ENCODE assay signal across 8 cellular contexts in the genomic region with DNA sequence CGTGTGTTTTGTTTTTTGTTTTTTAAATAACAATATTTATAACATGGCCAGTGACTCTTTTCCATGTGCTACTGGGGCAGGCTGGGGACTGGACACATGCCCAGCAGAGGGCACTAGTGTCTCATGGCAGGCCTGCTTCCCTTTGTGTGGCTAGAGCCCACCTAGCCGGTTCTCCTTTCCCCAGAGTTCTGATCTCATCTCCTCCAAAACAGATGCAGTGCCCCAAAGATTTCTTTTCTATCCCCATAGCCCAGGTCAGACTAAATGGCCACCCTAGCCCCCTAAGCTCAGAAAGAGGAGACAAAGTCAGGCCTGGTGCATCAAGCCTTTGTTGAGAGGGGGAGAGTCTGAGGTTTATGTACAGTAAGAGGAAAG. TPM values are rescaled to one million over a fixed set of nuclear protein-coding genes. Genes with fewer than 3 reads are reported as not detected.
DNase-seq lines count a peak whose midpoint lies in the region; ATAC-seq and TF ChIP-seq lines count a peak whose summit lies in the region.

No MANE protein-coding gene starts in this region.

- H3K9me2 ChIP-seq in PC-9 (ENCODE audit: insufficient read depth), result no peaks in the 10 kb centered on the region

- H3K9me3 Mint-ChIP-seq in activated T-cell treated with anti-CD3 and anti-CD28 coated beads, Interleukin-2, amount 50 U/mL, for 72 hours, result no peaks in the 10 kb centered on the region
- no peaks in the 10 kb centered on the region for H3K9me3 Mint-ChIP-seq in nephron progenitor cell
- H3K9me3 Mint-ChIP-seq in stimulated activated naive CD8-positive, alpha-beta T cell treated with anti-CD3 and anti-CD28 coated beads, Interleukin-15, Interleukin-2, amounts not matched to agents 100 ng/mL and 50 ng/mL, for 24 hours, result no peaks in the 10 kb centered on the region

- H3K4me1 ChIP-seq in PC-9 (replicated peaks; ENCODE audit: insufficient read depth) (peaks cover 19% of the 10 kb centered on the region), fibroblast of lung (ENCODE audit: control insufficient read depth, extremely low read depth, insufficient read depth, low read length) (no peaks in the 10 kb centered on the region)

- BruUV-seq in PC-9 (replicated peaks; lab: Mats Ljungman, UMichigan), result no TSS peak

- ATAC-seq in activated T-cell treated with anti-CD3 and anti-CD28 coated beads, Interleukin-2, amount 50 U/mL, for 72 hours (replicated peaks in 1 of 2), result peak; percentile 94

- no peak overlapping the region for H3K4me3 Mint-ChIP-seq in activated T-cell treated with anti-CD3 and anti-CD28 coated beads, Interleukin-2, amount 50 U/mL, for 72 hours
- H3K4me3 Mint-ChIP-seq in nephron progenitor cell, result no peak overlapping the region
- H3K4me3 Mint-ChIP-seq in stimulated activated naive CD8-positive, alpha-beta T cell treated with anti-CD3 and anti-CD28 coated beads, Interleukin-15, Interleukin-2, amounts not matched to agents 100 ng/mL and 50 ng/mL, for 24 hours, result no peak overlapping the region

- H3K4me2 ChIP-seq in PC-9 (no peak overlapping the region), fibroblast of lung (ENCODE audit: extremely low read depth, insufficient read depth, low read length) (no peak overlapping the region)

- H4K20me1 ChIP-seq in PC-9 (ENCODE audit: insufficient read depth) (no peaks in the 10 kb centered on the region), fibroblast of lung (ENCODE audit: control insufficient read depth, extremely low read depth, insufficient read depth, low read length) (no peaks in the 10 kb centered on the region)

- peaks cover 0 to 11% of the 10 kb centered on the region in 2 donors for H3K36me3 Mint-ChIP-seq in activated T-cell treated with anti-CD3 and anti-CD28 coated beads, Interleukin-2, amount 50 U/mL, for 72 hours (ENCODE audit: insufficient read depth in 2 of 2)
- H3K36me3 Mint-ChIP-seq in nephron progenitor cell (ENCODE audit: low read depth), result peaks cover 40% of the 10 kb centered on the region
- H3K36me3 Mint-ChIP-seq in stimulated activated naive CD8-positive, alpha-beta T cell treated with anti-CD3 and anti-CD28 coated beads, Interleukin-15, Interleukin-2, amounts not matched to agents 100 ng/mL and 50 ng/mL, for 24 hours (ENCODE audit: low read depth), result peaks cover 33% of the 10 kb centered on the region

- intact Hi-C loops in PC-9 (cut with micrococcal nuclease; ENCODE audit: unreplicated experiment), result loop anchor here (1.0 to 10.0 kb wide), 4 partner anchors 63 to 410 kb away; a partner anchor contains a TSS

- DNase-seq in DMS153 (lab: John Stamatoyannopoulos, UW) (peak; percentile 20), HuH-7.5 (ENCODE audit: low spot score) (peak; percentile 94), PC-9 (peak; percentile 39 to 68), fibroblast of lung (ENCODE audit: low read depth in 2 of 2) (peak; percentile 45 to 79), nephron progenitor cell (peak; percentile 77), mesenteric fat pad (ENCODE audit: low spot score) (no peak)
- peak; percentile 81 to 84 for DNase-seq in activated T-cell treated with anti-CD3 and anti-CD28 coated beads, Interleukin-2, amount 50 U/mL, for 72 hours

- H2AFZ ChIP-seq in PC-9, result no peak overlapping the region
- no peak overlapping the region for H2AFZ ChIP-seq in fibroblast of lung (ENCODE audit: low read length)

- TF ChIP-seq CTCF in PC-9 (conservative IDR thresholded peaks at IDR 0.05) (peak; percentile 90), fibroblast of lung (conservative IDR thresholded peaks at IDR 0.05 in 1 of 2, IDR thresholded peaks at IDR 0.05 in 1 of 2; ENCODE audit: low read depth in 1 of 2, low read length in 2 of 2) (peak; percentile 93 to 98), nephron progenitor cell (IDR thresholded peaks at IDR 0.05) (peak; percentile 91)

- POLR2A ChIA-PET in PC-9 (lab: Charles Lee; ENCODE audit: unreplicated experiment), result no interaction called here

- H3K79me2 ChIP-seq in PC-9 (ENCODE audit: low read depth), result no peaks in the 10 kb centered on the region
- no peaks in the 10 kb centered on the region for H3K79me2 ChIP-seq in fibroblast of lung (ENCODE audit: control insufficient read depth, insufficient read depth, low read length)

- peaks cover 21% of the 10 kb centered on the region; the same call in 1 of the 2 replicates for H3F3A ChIP-seq in PC-9 (ENCODE audit: insufficient read depth, low read depth)

- H3K27me3 Mint-ChIP-seq in activated T-cell treated with anti-CD3 and anti-CD28 coated beads, Interleukin-2, amount 50 U/mL, for 72 hours (ENCODE audit: low read depth), result no peaks in the 10 kb centered on the region
- peaks cover 2% of the 10 kb centered on the region for H3K27me3 Mint-ChIP-seq in nephron progenitor cell (ENCODE audit: low read depth, poor library complexity)
- H3K27me3 Mint-ChIP-seq in stimulated activated naive CD8-positive, alpha-beta T cell treated with anti-CD3 and anti-CD28 coated beads, Interleukin-15, Interleukin-2, amounts not matched to agents 100 ng/mL and 50 ng/mL, for 24 hours, result no peaks in the 10 kb centered on the region

- peaks cover 27% of the 10 kb centered on the region for H3K4me1 Mint-ChIP-seq in activated T-cell treated with anti-CD3 and anti-CD28 coated beads, Interleukin-2, amount 50 U/mL, for 72 hours (ENCODE audit: low read depth)
- H3K4me1 Mint-ChIP-seq in nephron progenitor cell, result peaks cover 43% of the 10 kb centered on the region
- peaks cover 19% of the 10 kb centered on the region for H3K4me1 Mint-ChIP-seq in stimulated activated naive CD8-positive, alpha-beta T cell treated with anti-CD3 and anti-CD28 coated beads, Interleukin-15, Interleukin-2, amounts not matched to agents 100 ng/mL and 50 ng/mL, for 24 hours (ENCODE audit: low read depth)

- CTCF ChIA-PET in PC-9 (lab: Charles Lee), result interaction anchor here (0.6 to 2.0 kb wide), 5 partner anchors 18 to 62 kb away, joined by 3 to 20 read pairs (median 5); a partner anchor contains a TSS

- peak overlapping the region; percentile 48 for H3K27ac Mint-ChIP-seq in activated T-cell treated with anti-CD3 and anti-CD28 coated beads, Interleukin-2, amount 50 U/mL, for 72 hours
- H3K27ac Mint-ChIP-seq in nephron progenitor cell, result no peak overlapping the region
- H3K27ac Mint-ChIP-seq in stimulated activated naive CD8-positive, alpha-beta T cell treated with anti-CD3 and anti-CD28 coated beads, Interleukin-15, Interleukin-2, amounts not matched to agents 100 ng/mL and 50 ng/mL, for 24 hours, result peak overlapping the region; percentile 81

- no peaks in the 10 kb centered on the region for H3K36me3 ChIP-seq in PC-9 (ENCODE audit: low read depth)
- peaks cover 17% of the 10 kb centered on the region for H3K36me3 ChIP-seq in fibroblast of lung (ENCODE audit: control insufficient read depth, insufficient read depth, low read length)

- H3K27me3 ChIP-seq in PC-9 (ENCODE audit: insufficient read depth, low read depth) (no peaks in the 10 kb centered on the region), fibroblast of lung (ENCODE audit: control insufficient read depth, insufficient read depth, low read length) (no peaks in the 10 kb centered on the region)

- H3K4me3 ChIP-seq in PC-9, result no peak overlapping the region
- no peak overlapping the region for H3K4me3 ChIP-seq in fibroblast of lung (replicated peaks in 1 of 4; ENCODE audit: control extremely low read depth in 1 of 4, insufficient read depth in 1 of 4, low read depth in 3 of 4, low read length in 4 of 4)

- H3K27ac ChIP-seq in PC-9 (no peak overlapping the region), fibroblast of lung (ENCODE audit: insufficient read depth, low read length) (no peak overlapping the region)

- no peak overlapping the region for H3K9ac ChIP-seq in fibroblast of lung (ENCODE audit: insufficient read depth, low read length)

- H3K9me3 ChIP-seq in PC-9 (ENCODE audit: insufficient read depth, low read depth) (no peaks in the 10 kb centered on the region), fibroblast of lung (ENCODE audit: control insufficient read depth, insufficient read depth, low read depth, low read length) (no peaks in the 10 kb centered on the region)

RNA-seq across cellular contexts. Expression of a gene that starts 21.2 kb away (rescaled TPM):
- 27.5 and 28.9 TPM in 2 replicates for total RNA-seq in PC-9 (2021)
- 10 to 100 TPM in 1 of 2 donors, 1 to 10 TPM in 1; 8.5 to 14.0 TPM for total RNA-seq in activated T-cell treated with anti-CD3 and anti-CD28 coated beads, Interleukin-2, amount 50 U/mL, for 72 hours
- total RNA-seq in fibroblast of lung, result 9.2 and 11.7 TPM in 2 replicates
- 6.4 TPM in 2 replicates for polyA plus RNA-seq in fibroblast of lung
- polyA plus RNA-seq in fibroblast of lung (2012), result 5.6 and 7.3 TPM in 2 replicates
- 6.3 and 8.3 TPM in 2 replicates for polyA minus RNA-seq in fibroblast of lung (ENCODE audit: low replicate concordance)
- 13.7 TPM for total RNA-seq in mesenteric fat pad

RNA-seq across cellular contexts. Expression of a gene that starts 39.2 kb away (rescaled TPM):
- total RNA-seq in PC-9 (2021), result 1.3 and 1.7 TPM in 2 replicates
- under 1 TPM; 0.74 to 0.82 TPM for total RNA-seq in activated T-cell treated with anti-CD3 and anti-CD28 coated beads, Interleukin-2, amount 50 U/mL, for 72 hours
- 0.33 and 0.51 TPM in 2 replicates for total RNA-seq in fibroblast of lung
- polyA plus RNA-seq in fibroblast of lung, result 0.10 and 0.11 TPM in 2 replicates
- 0.06 and 0.19 TPM in 2 replicates for polyA plus RNA-seq in fibroblast of lung (2012)
- polyA minus RNA-seq in fibroblast of lung (ENCODE audit: low replicate concordance), result not detected in 2 replicates
- 0.55 TPM for total RNA-seq in mesenteric fat pad
